1 cellular context compared by ENCODE assay signal in genomic region chr7:155244675-155245074, GRCh38.
TF ChIP-seq lines count a peak whose summit lies in the region.

No MANE protein-coding gene starts in this region.

TF ChIP-seq in H1, 55 proteins besides CTCF, POLR2A, EP300 and RAD21:
- TF ChIP-seq RFX5 (IDR thresholded peaks at IDR 0.05; ENCODE audit: borderline replicate concordance, low read depth, low read length): no peak
- no peak for TF ChIP-seq SP4 (IDR thresholded peaks at IDR 0.05; ENCODE audit: low read length)
- TF ChIP-seq CEBPB (IDR thresholded peaks at IDR 0.05; ENCODE audit: low read depth, low read length): no peak
- TF ChIP-seq SAP30 (IDR thresholded peaks at IDR 0.05; ENCODE audit: insufficient read depth, insufficient replicate concordance, low read length): no peak
- no peak for TF ChIP-seq GABPA (IDR thresholded peaks at IDR 0.05; ENCODE audit: borderline replicate concordance, insufficient read depth, low read length)
- no peak for TF ChIP-seq BACH1 (IDR thresholded peaks at IDR 0.05; ENCODE audit: low read length)
- no peak for TF ChIP-seq ATF2 (IDR thresholded peaks at IDR 0.05; ENCODE audit: low read length)
- TF ChIP-seq CREB1 (IDR thresholded peaks at IDR 0.05): no peak
- no peak for TF ChIP-seq USF2 (IDR thresholded peaks at IDR 0.05; ENCODE audit: low read length)
- no peak for TF ChIP-seq POLR2AphosphoS5 (IDR thresholded peaks at IDR 0.05; ENCODE audit: low read depth, low read length)
- no peak for TF ChIP-seq EZH2 (IDR thresholded peaks at IDR 0.05; ENCODE audit: low read depth, low read length, severe bottlenecking)
- TF ChIP-seq SIX5 (IDR thresholded peaks at IDR 0.05; ENCODE audit: low read depth, low read length): no peak
- TF ChIP-seq SIN3A (conservative IDR thresholded peaks at IDR 0.05 in 1 of 2, IDR thresholded peaks at IDR 0.05 in 1 of 2; ENCODE audit: low read depth in 1 of 2, low read length in 2 of 2): no peak
- no peak for TF ChIP-seq JUND (IDR thresholded peaks at IDR 0.05; ENCODE audit: low read length)
